ENCODE assay signal across 3 cellular contexts in genomic region chr16:69467531-69468204, GRCh38.
TF ChIP-seq lines count a peak whose summit lies in the region.

No MANE protein-coding gene starts in this region.

TF ChIP-seq in A549, 52 proteins besides CTCF, POLR2A, EP300 and RAD21:
- TF ChIP-seq HMGXB4 (CRISPR knock-in tag; IDR thresholded peaks at IDR 0.05; ENCODE audit: borderline replicate concordance) (no peak), EHMT2 (IDR thresholded peaks at IDR 0.05; ENCODE audit: low read depth) (no peak), SMC3 (IDR thresholded peaks at IDR 0.05) (no peak), FOXS1 (CRISPR knock-in tag; IDR thresholded peaks at IDR 0.05) (no peak), ESRRA (IDR thresholded peaks at IDR 0.05; ENCODE audit: borderline replicate concordance, low read length) (no peak), ZFP36 (IDR thresholded peaks at IDR 0.05; ENCODE audit: borderline replicate concordance, partially characterized antibody) (no peak)

TF ChIP-seq in HepG2, 621 proteins besides CTCF, POLR2A, EP300 and RAD21 (continues in another document):
- TF ChIP-seq UBTF (CRISPR knock-in tag; IDR thresholded peaks at IDR 0.05) (no peak), MED13 (CRISPR knock-in tag; IDR thresholded peaks at IDR 0.05) (no peak), ZNF414 (CRISPR knock-in tag; IDR thresholded peaks at IDR 0.05) (peak; percentile 36; the same call in 1 of the 2 replicates), LCORL (IDR thresholded peaks at IDR 0.05) (no peak), LCORL (CRISPR knock-in tag; IDR thresholded peaks at IDR 0.05) (peak; percentile 55; the same call in 1 of the 2 replicates), NFIB (CRISPR knock-in tag; IDR thresholded peaks at IDR 0.05; ENCODE audit: borderline replicate concordance) (no peak), SNAI1 (CRISPR knock-in tag; IDR thresholded peaks at IDR 0.05; ENCODE audit: borderline replicate concordance) (no peak), ZNF335 (CRISPR knock-in tag; IDR thresholded peaks at IDR 0.05) (0 out of 2 replicates have a peak, but pooled peaks have one; percentile 21), PRPF4 (IDR thresholded peaks at IDR 0.05; ENCODE audit: low read depth, low read length, poor library complexity, severe bottlenecking) (no peak), RCOR2 (CRISPR knock-in tag; IDR thresholded peaks at IDR 0.05) (peak; percentile 78; the same call in 1 of the 2 replicates), CEBPG (CRISPR knock-in tag; IDR thresholded peaks at IDR 0.05) (peak; percentile 89), ELF3 (CRISPR knock-in tag; IDR thresholded peaks at IDR 0.05) (peak; percentile 39; the same call in 1 of the 2 replicates), TARDBP (CRISPR knock-in tag; IDR thresholded peaks at IDR 0.05) (peak; percentile 73), ZBTB25 (CRISPR knock-in tag; IDR thresholded peaks at IDR 0.05) (0 out of 2 replicates have a peak, but pooled peaks have one; percentile 11), SOX13 (IDR thresholded peaks at IDR 0.05) (no peak), SOX13 (CRISPR knock-in tag; conservative IDR thresholded peaks at IDR 0.05 in 1 of 2, IDR thresholded peaks at IDR 0.05 in 1 of 2) (peak in 1 of 2 experiments; percentile 85; a peak in 2 of 4 replicates), NCOA1 (CRISPR knock-in tag; IDR thresholded peaks at IDR 0.05) (0 out of 2 replicates have a peak, but pooled peaks have one; percentile 75), BCL6 (CRISPR knock-in tag; IDR thresholded peaks at IDR 0.05) (peak; percentile 64), PHF5A (CRISPR knock-in tag; IDR thresholded peaks at IDR 0.05; ENCODE audit: low read depth, unreplicated experiment) (peak; percentile 28), ARNT2 (CRISPR knock-in tag; IDR thresholded peaks at IDR 0.05; ENCODE audit: low read depth) (peak; percentile 29; the same call in 1 of the 2 replicates), TFDP1 (CRISPR knock-in tag; IDR thresholded peaks at IDR 0.05; ENCODE audit: borderline replicate concordance) (no peak), TGIF2 (CRISPR knock-in tag; IDR thresholded peaks at IDR 0.05) (peak; percentile 57; the same call in 1 of the 2 replicates), POLR2G (IDR thresholded peaks at IDR 0.05; ENCODE audit: low read depth, low read length) (no peak; the same call in 1 of the 2 replicates), NR2F6 (IDR thresholded peaks at IDR 0.05) (0 out of 2 replicates have a peak, but pooled peaks have one; percentile 13), NR2F6 (CRISPR knock-in tag; IDR thresholded peaks at IDR 0.05) (0 out of 2 replicates have a peak, but pooled peaks have one; percentile 26), NAIF1 (CRISPR knock-in tag; IDR thresholded peaks at IDR 0.05; ENCODE audit: borderline replicate concordance) (peak; percentile 36; the same call in 1 of the 2 replicates), SP2 (CRISPR knock-in tag; IDR thresholded peaks at IDR 0.05) (no peak), KAT7 (CRISPR knock-in tag; IDR thresholded peaks at IDR 0.05; ENCODE audit: borderline replicate concordance) (peak; percentile 46; the same call in 1 of the 2 replicates), ZNF792 (CRISPR knock-in tag; IDR thresholded peaks at IDR 0.05) (peak; percentile 38; the same call in 1 of the 2 replicates), ZBTB3 (CRISPR knock-in tag; IDR thresholded peaks at IDR 0.05; ENCODE audit: borderline replicate concordance, low read depth) (0 out of 2 replicates have a peak, but pooled peaks have one; percentile 23), ZNF350 (CRISPR knock-in tag; IDR thresholded peaks at IDR 0.05; ENCODE audit: borderline replicate concordance, low read depth) (peak; percentile 41; the same call in 1 of the 2 replicates), RXRB (CRISPR knock-in tag; IDR thresholded peaks at IDR 0.05; ENCODE audit: borderline replicate concordance) (peak; percentile 57; the same call in 1 of the 2 replicates)

TF ChIP-seq in SK-N-SH, 30 proteins besides CTCF, POLR2A, EP300 and RAD21:
- TF ChIP-seq FOXJ3 (CRISPR knock-in tag; IDR thresholded peaks at IDR 0.05) (no peak), MAX (IDR thresholded peaks at IDR 0.05; ENCODE audit: low read depth) (no peak), NRF1 (IDR thresholded peaks at IDR 0.05; ENCODE audit: low read depth, low read length) (no peak), GABPA (IDR thresholded peaks at IDR 0.05; ENCODE audit: low read depth) (no peak), SMC3 (IDR thresholded peaks at IDR 0.05; ENCODE audit: low read depth, low read length) (no peak), TAF1 (IDR thresholded peaks at IDR 0.05; ENCODE audit: borderline replicate concordance, low read depth, low read length) (no peak), SIN3A (IDR thresholded peaks at IDR 0.05; ENCODE audit: borderline replicate concordance, low read depth, low read length) (no peak), TCF12 (IDR thresholded peaks at IDR 0.05) (no peak), RFX5 (IDR thresholded peaks at IDR 0.05; ENCODE audit: low read length) (no peak)
- TF ChIP-seq, protein P1, sequence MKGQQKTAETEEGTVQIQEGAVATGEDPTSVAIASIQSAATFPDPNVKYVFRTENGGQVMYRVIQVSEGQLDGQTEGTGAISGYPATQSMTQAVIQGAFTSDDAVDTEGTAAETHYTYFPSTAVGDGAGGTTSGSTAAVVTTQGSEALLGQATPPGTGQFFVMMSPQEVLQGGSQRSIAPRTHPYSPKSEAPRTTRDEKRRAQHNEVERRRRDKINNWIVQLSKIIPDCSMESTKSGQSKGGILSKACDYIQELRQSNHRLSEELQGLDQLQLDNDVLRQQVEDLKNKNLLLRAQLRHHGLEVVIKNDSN (IDR thresholded peaks at IDR 0.05; ENCODE audit: borderline replicate concordance, low read depth), result no peak
